Comparison of ENCODE assay signal across 1 cellular context in the genomic region with DNA sequence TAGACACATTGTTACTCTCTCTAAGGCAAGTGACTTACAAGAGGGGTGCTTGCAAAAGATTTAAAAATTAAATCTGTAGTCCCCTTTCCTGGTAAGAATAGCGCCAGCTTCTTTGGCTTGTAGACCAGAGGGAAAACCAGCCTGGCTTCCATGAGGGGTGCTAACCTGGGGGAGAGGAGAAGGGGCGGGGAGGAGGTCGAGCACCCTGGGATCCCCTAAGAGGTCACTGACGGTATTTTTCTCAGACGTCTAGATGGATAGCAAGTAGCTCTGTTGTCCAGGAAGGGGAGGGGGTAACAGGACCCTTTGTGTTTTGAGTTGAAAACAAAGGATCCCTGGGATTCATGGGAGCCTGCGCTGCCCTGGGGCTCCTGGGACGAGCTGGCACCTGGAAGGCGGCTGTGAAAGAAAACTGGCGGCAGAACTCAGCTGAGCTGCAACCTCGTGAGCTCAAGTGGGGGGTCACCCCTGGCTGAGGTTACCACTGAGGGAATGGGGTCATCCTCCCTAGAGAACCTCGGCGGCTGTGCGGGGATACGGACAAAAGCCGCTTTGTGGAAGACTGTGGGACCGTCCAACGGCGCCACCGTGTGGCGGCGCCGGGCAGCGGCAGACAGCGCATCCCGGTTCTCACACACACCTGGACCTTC.
TF ChIP-seq lines count a peak whose summit lies in the region.

No MANE protein-coding gene starts in this region.

TF ChIP-seq in HepG2, 621 proteins besides CTCF, POLR2A, EP300 and RAD21 (continued from another document and continues in another):
- TF ChIP-seq, protein P1, sequence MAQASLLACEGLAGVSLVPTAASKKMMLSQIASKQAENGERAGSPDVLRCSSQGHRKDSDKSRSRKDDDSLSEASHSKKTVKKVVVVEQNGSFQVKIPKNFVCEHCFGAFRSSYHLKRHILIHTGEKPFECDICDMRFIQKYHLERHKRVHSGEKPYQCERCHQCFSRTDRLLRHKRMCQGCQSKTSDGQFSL (CRISPR knock-in tag; IDR thresholded peaks at IDR 0.05), result peak; percentile 56; the same call in 1 of the 2 replicates
- no peak for TF ChIP-seq ZNF670 (CRISPR knock-in tag; IDR thresholded peaks at IDR 0.05; ENCODE audit: borderline replicate concordance)
- TF ChIP-seq ZNF124 (CRISPR knock-in tag; IDR thresholded peaks at IDR 0.05), result peak; percentile 73; the same call in 1 of the 2 replicates
- TF ChIP-seq, protein P2, sequence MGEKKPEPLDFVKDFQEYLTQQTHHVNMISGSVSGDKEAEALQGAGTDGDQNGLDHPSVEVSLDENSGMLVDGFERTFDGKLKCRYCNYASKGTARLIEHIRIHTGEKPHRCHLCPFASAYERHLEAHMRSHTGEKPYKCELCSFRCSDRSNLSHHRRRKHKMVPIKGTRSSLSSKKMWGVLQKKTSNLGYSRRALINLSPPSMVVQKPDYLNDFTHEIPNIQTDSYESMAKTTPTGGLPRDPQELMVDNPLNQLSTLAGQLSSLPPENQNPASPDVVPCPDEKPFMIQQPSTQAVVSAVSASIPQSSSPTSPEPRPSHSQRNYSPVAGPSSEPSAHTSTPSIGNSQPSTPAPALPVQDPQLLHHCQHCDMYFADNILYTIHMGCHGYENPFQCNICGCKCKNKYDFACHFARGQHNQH (CRISPR knock-in tag; IDR thresholded peaks at IDR 0.05), result 0 out of 2 replicates have a peak, but pooled peaks have one; percentile 42
- TF ChIP-seq PCBP2 (optimal IDR thresholded peaks at IDR 0.05; ENCODE audit: low read depth, low read length, poor library complexity, severe bottlenecking), result no peak
- no peak for TF ChIP-seq SOX6 (IDR thresholded peaks at IDR 0.05)
- TF ChIP-seq SOX6 (CRISPR knock-in tag; IDR thresholded peaks at IDR 0.05), result peak; percentile 79
- TF ChIP-seq EHMT2 (IDR thresholded peaks at IDR 0.05; ENCODE audit: borderline replicate concordance, low read depth, low read length), result no peak
- 0 out of 2 replicates have a peak, but pooled peaks have one; percentile 50 for TF ChIP-seq SMAD3 (CRISPR knock-in tag; IDR thresholded peaks at IDR 0.05)
- TF ChIP-seq GLI4 (CRISPR knock-in tag; IDR thresholded peaks at IDR 0.05; ENCODE audit: borderline replicate concordance), result 0 out of 2 replicates have a peak, but pooled peaks have one; percentile 32
- peak; percentile 30; the same call in 1 of the 2 replicates for TF ChIP-seq ZNF383 (CRISPR knock-in tag; IDR thresholded peaks at IDR 0.05; ENCODE audit: borderline replicate concordance)
- 0 out of 2 replicates have a peak, but pooled peaks have one; percentile 34 for TF ChIP-seq ZFP90 (CRISPR knock-in tag; IDR thresholded peaks at IDR 0.05; ENCODE audit: borderline replicate concordance)
- TF ChIP-seq MIER3 (CRISPR knock-in tag; IDR thresholded peaks at IDR 0.05; ENCODE audit: borderline replicate concordance), result no peak
- peak; percentile 57 for TF ChIP-seq ZBTB38 (CRISPR knock-in tag; IDR thresholded peaks at IDR 0.05)
- TF ChIP-seq ZNF232 (CRISPR knock-in tag; IDR thresholded peaks at IDR 0.05; ENCODE audit: borderline replicate concordance), result 0 out of 2 replicates have a peak, but pooled peaks have one; percentile 36
- no peak for TF ChIP-seq GATAD1 (CRISPR knock-in tag; IDR thresholded peaks at IDR 0.05)
- TF ChIP-seq HDAC1 (CRISPR knock-in tag; IDR thresholded peaks at IDR 0.05), result peak; percentile 45
- TF ChIP-seq TAF15 (IDR thresholded peaks at IDR 0.05; ENCODE audit: low read depth, low read length, poor library complexity, severe bottlenecking), result no peak
- no peak for TF ChIP-seq ELF4 (CRISPR knock-in tag; IDR thresholded peaks at IDR 0.05; ENCODE audit: borderline replicate concordance)
- TF ChIP-seq, protein P3, sequence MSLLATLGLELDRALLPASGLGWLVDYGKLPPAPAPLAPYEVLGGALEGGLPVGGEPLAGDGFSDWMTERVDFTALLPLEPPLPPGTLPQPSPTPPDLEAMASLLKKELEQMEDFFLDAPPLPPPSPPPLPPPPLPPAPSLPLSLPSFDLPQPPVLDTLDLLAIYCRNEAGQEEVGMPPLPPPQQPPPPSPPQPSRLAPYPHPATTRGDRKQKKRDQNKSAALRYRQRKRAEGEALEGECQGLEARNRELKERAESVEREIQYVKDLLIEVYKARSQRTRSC (CRISPR knock-in tag; IDR thresholded peaks at IDR 0.05; ENCODE audit: low read depth), result 0 out of 2 replicates have a peak, but pooled peaks have one; percentile 28
- no peak for TF ChIP-seq TRIM24 (CRISPR knock-in tag; IDR thresholded peaks at IDR 0.05)
- TF ChIP-seq THAP11 (CRISPR knock-in tag; IDR thresholded peaks at IDR 0.05), result peak; percentile 58; the same call in 1 of the 2 replicates
- TF ChIP-seq, protein P4, sequence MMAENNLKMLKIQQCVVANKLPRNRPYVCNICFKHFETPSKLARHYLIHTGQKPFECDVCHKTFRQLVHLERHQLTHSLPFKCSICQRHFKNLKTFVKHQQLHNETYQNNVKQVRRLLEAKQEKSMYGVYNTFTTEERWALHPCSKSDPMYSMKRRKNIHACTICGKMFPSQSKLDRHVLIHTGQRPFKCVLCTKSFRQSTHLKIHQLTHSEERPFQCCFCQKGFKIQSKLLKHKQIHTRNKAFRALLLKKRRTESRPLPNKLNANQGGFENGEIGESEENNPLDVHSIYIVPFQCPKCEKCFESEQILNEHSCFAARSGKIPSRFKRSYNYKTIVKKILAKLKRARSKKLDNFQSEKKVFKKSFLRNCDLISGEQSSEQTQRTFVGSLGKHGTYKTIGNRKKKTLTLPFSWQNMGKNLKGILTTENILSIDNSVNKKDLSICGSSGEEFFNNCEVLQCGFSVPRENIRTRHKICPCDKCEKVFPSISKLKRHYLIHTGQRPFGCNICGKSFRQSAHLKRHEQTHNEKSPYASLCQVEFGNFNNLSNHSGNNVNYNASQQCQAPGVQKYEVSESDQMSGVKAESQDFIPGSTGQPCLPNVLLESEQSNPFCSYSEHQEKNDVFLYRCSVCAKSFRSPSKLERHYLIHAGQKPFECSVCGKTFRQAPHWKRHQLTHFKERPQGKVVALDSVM (CRISPR knock-in tag; IDR thresholded peaks at IDR 0.05), result no peak
- TF ChIP-seq, protein P5, sequence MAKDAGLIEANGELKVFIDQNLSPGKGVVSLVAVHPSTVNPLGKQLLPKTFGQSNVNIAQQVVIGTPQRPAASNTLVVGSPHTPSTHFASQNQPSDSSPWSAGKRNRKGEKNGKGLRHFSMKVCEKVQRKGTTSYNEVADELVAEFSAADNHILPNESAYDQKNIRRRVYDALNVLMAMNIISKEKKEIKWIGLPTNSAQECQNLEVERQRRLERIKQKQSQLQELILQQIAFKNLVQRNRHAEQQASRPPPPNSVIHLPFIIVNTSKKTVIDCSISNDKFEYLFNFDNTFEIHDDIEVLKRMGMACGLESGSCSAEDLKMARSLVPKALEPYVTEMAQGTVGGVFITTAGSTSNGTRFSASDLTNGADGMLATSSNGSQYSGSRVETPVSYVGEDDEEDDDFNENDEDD (CRISPR knock-in tag; IDR thresholded peaks at IDR 0.05; ENCODE audit: borderline replicate concordance), result peak; percentile 59; the same call in 1 of the 2 replicates
- no peak for TF ChIP-seq FOXC1 (CRISPR knock-in tag; IDR thresholded peaks at IDR 0.05; ENCODE audit: borderline replicate concordance)
- no peak for TF ChIP-seq ZNF451 (CRISPR knock-in tag; IDR thresholded peaks at IDR 0.05)
- TF ChIP-seq SALL2 (CRISPR knock-in tag; IDR thresholded peaks at IDR 0.05), result no peak; the same call in 1 of the 2 replicates
- TF ChIP-seq, protein P6, sequence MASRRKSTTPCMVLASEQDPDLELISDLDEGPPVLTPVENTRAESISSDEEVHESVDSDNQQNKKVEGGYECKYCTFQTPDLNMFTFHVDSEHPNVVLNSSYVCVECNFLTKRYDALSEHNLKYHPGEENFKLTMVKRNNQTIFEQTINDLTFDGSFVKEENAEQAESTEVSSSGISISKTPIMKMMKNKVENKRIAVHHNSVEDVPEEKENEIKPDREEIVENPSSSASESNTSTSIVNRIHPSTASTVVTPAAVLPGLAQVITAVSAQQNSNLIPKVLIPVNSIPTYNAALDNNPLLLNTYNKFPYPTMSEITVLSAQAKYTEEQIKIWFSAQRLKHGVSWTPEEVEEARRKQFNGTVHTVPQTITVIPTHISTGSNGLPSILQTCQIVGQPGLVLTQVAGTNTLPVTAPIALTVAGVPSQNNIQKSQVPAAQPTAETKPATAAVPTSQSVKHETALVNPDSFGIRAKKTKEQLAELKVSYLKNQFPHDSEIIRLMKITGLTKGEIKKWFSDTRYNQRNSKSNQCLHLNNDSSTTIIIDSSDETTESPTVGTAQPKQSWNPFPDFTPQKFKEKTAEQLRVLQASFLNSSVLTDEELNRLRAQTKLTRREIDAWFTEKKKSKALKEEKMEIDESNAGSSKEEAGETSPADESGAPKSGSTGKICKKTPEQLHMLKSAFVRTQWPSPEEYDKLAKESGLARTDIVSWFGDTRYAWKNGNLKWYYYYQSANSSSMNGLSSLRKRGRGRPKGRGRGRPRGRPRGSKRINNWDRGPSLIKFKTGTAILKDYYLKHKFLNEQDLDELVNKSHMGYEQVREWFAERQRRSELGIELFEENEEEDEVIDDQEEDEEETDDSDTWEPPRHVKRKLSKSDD (CRISPR knock-in tag; IDR thresholded peaks at IDR 0.05; ENCODE audit: low read depth), result no peak
- TF ChIP-seq, protein P7, sequence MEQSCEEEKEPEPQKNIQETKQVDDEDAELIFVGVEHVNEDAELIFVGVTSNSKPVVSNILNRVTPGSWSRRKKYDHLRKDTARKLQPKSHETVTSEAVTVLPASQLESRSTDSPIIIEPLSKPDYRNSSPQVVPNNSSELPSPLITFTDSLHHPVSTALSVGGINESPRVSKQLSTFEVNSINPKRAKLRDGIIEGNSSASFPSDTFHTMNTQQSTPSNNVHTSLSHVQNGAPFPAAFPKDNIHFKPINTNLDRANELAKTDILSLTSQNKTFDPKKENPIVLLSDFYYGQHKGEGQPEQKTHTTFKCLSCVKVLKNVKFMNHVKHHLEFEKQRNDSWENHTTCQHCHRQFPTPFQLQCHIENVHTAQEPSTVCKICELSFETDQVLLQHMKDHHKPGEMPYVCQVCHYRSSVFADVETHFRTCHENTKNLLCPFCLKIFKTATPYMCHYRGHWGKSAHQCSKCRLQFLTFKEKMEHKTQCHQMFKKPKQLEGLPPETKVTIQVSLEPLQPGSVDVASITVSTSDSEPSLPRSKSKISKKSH (CRISPR knock-in tag; IDR thresholded peaks at IDR 0.05; ENCODE audit: borderline replicate concordance), result peak; percentile 83; the same call in 1 of the 2 replicates
- TF ChIP-seq STAG1 (CRISPR knock-in tag; IDR thresholded peaks at IDR 0.05), result peak; percentile 99
- TF ChIP-seq, protein P8, sequence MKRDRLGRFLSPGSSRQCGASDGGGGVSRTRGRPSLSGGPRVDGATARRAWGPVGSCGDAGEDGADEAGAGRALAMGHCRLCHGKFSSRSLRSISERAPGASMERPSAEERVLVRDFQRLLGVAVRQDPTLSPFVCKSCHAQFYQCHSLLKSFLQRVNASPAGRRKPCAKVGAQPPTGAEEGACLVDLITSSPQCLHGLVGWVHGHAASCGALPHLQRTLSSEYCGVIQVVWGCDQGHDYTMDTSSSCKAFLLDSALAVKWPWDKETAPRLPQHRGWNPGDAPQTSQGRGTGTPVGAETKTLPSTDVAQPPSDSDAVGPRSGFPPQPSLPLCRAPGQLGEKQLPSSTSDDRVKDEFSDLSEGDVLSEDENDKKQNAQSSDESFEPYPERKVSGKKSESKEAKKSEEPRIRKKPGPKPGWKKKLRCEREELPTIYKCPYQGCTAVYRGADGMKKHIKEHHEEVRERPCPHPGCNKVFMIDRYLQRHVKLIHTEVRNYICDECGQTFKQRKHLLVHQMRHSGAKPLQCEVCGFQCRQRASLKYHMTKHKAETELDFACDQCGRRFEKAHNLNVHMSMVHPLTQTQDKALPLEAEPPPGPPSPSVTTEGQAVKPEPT (CRISPR knock-in tag; IDR thresholded peaks at IDR 0.05; ENCODE audit: low read depth), result 0 out of 2 replicates have a peak, but pooled peaks have one; percentile 77
- 0 out of 2 replicates have a peak, but pooled peaks have one; percentile 33 for TF ChIP-seq BRD4 (CRISPR knock-in tag; IDR thresholded peaks at IDR 0.05)
- TF ChIP-seq, protein P9, sequence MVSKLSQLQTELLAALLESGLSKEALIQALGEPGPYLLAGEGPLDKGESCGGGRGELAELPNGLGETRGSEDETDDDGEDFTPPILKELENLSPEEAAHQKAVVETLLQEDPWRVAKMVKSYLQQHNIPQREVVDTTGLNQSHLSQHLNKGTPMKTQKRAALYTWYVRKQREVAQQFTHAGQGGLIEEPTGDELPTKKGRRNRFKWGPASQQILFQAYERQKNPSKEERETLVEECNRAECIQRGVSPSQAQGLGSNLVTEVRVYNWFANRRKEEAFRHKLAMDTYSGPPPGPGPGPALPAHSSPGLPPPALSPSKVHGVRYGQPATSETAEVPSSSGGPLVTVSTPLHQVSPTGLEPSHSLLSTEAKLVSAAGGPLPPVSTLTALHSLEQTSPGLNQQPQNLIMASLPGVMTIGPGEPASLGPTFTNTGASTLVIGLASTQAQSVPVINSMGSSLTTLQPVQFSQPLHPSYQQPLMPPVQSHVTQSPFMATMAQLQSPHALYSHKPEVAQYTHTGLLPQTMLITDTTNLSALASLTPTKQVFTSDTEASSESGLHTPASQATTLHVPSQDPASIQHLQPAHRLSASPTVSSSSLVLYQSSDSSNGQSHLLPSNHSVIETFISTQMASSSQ (IDR thresholded peaks at IDR 0.05; ENCODE audit: low read depth), result no peak
- TF ChIP-seq, protein P9 (CRISPR knock-in tag; IDR thresholded peaks at IDR 0.05; ENCODE audit: borderline replicate concordance), result peak; percentile 59; the same call in 1 of the 2 replicates
- TF ChIP-seq RXRA (CRISPR knock-in tag; IDR thresholded peaks at IDR 0.05), result peak; percentile 74
- TF ChIP-seq, protein P10, sequence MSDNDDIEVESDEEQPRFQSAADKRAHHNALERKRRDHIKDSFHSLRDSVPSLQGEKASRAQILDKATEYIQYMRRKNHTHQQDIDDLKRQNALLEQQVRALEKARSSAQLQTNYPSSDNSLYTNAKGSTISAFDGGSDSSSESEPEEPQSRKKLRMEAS (IDR thresholded peaks at IDR 0.05), result peak; percentile 55
- TF ChIP-seq MYNN (CRISPR knock-in tag; IDR thresholded peaks at IDR 0.05; ENCODE audit: low read depth), result 0 out of 2 replicates have a peak, but pooled peaks have one; percentile 54
- TF ChIP-seq ZNF44 (CRISPR knock-in tag; IDR thresholded peaks at IDR 0.05), result peak; percentile 89; the same call in 1 of the 2 replicates
- peak; percentile 75; the same call in 1 of the 2 replicates for TF ChIP-seq MED13 (CRISPR knock-in tag; IDR thresholded peaks at IDR 0.05)
- TF ChIP-seq TCF7 (IDR thresholded peaks at IDR 0.05; ENCODE audit: low read depth), result no peak
- TF ChIP-seq KDM2A (CRISPR knock-in tag; IDR thresholded peaks at IDR 0.05; ENCODE audit: borderline replicate concordance, low read depth), result peak; percentile 82; the same call in 1 of the 2 replicates
- TF ChIP-seq ZNF678 (CRISPR knock-in tag; IDR thresholded peaks at IDR 0.05), result no peak
- peak; percentile 73 for TF ChIP-seq ZNF556 (CRISPR knock-in tag; IDR thresholded peaks at IDR 0.05; ENCODE audit: borderline replicate concordance)
